In the genomic region with DNA sequence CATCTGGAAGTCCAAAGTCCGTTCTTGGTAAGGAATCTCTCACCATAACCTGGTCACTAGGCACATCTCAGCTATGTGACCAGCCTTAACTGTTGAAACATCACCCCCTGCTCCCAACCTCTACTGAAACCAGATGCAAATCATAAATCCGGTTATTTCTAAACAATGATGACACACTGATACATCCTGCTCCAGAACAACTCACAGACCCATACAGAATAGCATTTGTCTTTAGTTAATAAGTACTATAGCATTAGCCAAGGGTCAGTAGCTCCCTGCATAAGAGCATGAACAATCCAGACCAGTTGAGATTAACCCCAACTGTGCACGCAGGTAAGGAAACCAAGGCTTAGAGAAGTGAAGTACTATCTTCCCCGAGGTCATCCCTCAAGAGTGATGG, we compare ENCODE assay signal across 22 cellular contexts. TPM values are rescaled to one million over a fixed set of nuclear protein-coding genes. Genes with fewer than 3 reads are reported as not detected.
DNase-seq lines count a peak whose midpoint lies in the region; ATAC-seq, FAIRE-seq and TF ChIP-seq lines count a peak whose summit lies in the region.
"Had no signal": no experiment of that assay in that cellular context is flagged by ENCODE, and none has a peak within 500 bp of the region (broad histone marks: within the 10 kb centered on the region; RNA-seq: fewer than 3 reads in every experiment).

No MANE protein-coding gene starts in this region.

- CTCF ChIA-PET in GM12878 (lab: Yijun Ruan, JAX): interaction anchor here (0.6 to 0.8 kb wide), 2 partner anchors 290 to 900 kb away, joined by 3 read pairs; no protein-coding TSS in a partner anchor

- peak; percentile 58 for ATAC-seq in GM18498 (IDR thresholded peaks at IDR 0.05; ENCODE audit: unreplicated experiment)
- peak; percentile 46 for ATAC-seq in GM21367 (IDR thresholded peaks at IDR 0.05; ENCODE audit: unreplicated experiment)
- ATAC-seq in HG03097 (IDR thresholded peaks at IDR 0.05; ENCODE audit: low FRiP score, unreplicated experiment): peak; percentile 48
- peak; percentile 72 for ATAC-seq in GM12878
- ATAC-seq in heart left ventricle: no peak
- no peak for ATAC-seq in GM18907 (IDR thresholded peaks at IDR 0.05; ENCODE audit: unreplicated experiment)
- ATAC-seq: stimulated activated naive CD8-positive, alpha-beta T cell treated with anti-CD3 and anti-CD28 coated beads, Interleukin-15, amount 100 ng/mL, for 72 hours had no signal

- in situ Hi-C loops in GM12878 (cut with MboI): loop anchor here (10.0 kb wide), 3 partner anchors 894 to 1314 kb away; no protein-coding TSS in a partner anchor

- TF ChIP-seq RAD21 in GM12878 (IDR thresholded peaks at IDR 0.05; ENCODE audit: insufficient read depth, low read depth, low read length): no peak

- no peak for FAIRE-seq in GM12878 (lab: Jason Lieb, UNC)
- FAIRE-seq: colon, H1 had no signal

- TF ChIP-seq EP300 in GM12878 (IDR thresholded peaks at IDR 0.05; ENCODE audit: borderline replicate concordance in 1 of 2, control insufficient read depth in 1 of 2, low read depth in 2 of 2, low read length in 2 of 2): no peak

- no TSS peak for BruUV-seq in GM12878 (replicated peaks; lab: Mats Ljungman, UMichigan)

- H4K20me1 ChIP-seq in GM12878 (ENCODE audit: control insufficient read depth, insufficient read depth): no peaks in the 10 kb centered on the region

- H3K4me1 ChIP-seq in GM12878 (ENCODE audit: control insufficient read depth, insufficient read depth, low read length) (peaks cover 4% of the 10 kb centered on the region; the same call in 1 of the 2 replicates), heart left ventricle (peaks cover 0 to 4% (median 0%) of the 10 kb centered on the region in 12 donors)
- H3K4me1 ChIP-seq: ascending aorta, prostate gland, vagina had no signal

- no peak overlapping the region for H3K4me3 ChIP-seq in GM12878
- no peak overlapping the region for H3K4me3 ChIP-seq in heart left ventricle
- H3K4me3 ChIP-seq: ascending aorta, prostate gland, vagina had no signal

- H3K27me3 ChIP-seq in GM12878 (replicated peaks in 1 of 2; ENCODE audit: control insufficient read depth in 2 of 2, insufficient read depth in 2 of 2, low read length in 1 of 2) (no peaks in the 10 kb centered on the region), heart left ventricle (peaks cover 0 to 3% (median 0%) of the 10 kb centered on the region in 9 donors)
- H3K27me3 ChIP-seq: ascending aorta, vagina had no signal

- no peak overlapping the region for H3K27ac ChIP-seq in GM12878 (ENCODE audit: control insufficient read depth, insufficient read depth)
- no peak overlapping the region for H3K27ac ChIP-seq in heart left ventricle
- H3K27ac ChIP-seq: ascending aorta, prostate gland, vagina, WERI-Rb-1 had no signal

- H3K9me3 ChIP-seq in GM12878 (replicated peaks; ENCODE audit: control insufficient read depth, insufficient read depth, low read length) (no peaks in the 10 kb centered on the region), heart left ventricle (no peaks in the 10 kb centered on the region)
- H3K9me3 ChIP-seq: ascending aorta, prostate gland, vagina had no signal

- TF ChIP-seq CTCF in GM12878 (IDR thresholded peaks at IDR 0.05 in 2 of 3, conservative IDR thresholded peaks at IDR 0.05 in 1 of 3; ENCODE audit: control insufficient read depth in 2 of 3, extremely low read depth in 1 of 3, insufficient read depth in 1 of 3, low read depth in 3 of 3, low read length in 3 of 3): no peak
- TF ChIP-seq CTCF in heart left ventricle (IDR thresholded peaks at IDR 0.05): no peak

- H2AFZ ChIP-seq in GM12878 (ENCODE audit: control insufficient read depth, low read depth, low read length): no peak overlapping the region

- RAD21 ChIA-PET in GM12878 (lab: Charles Lee; ENCODE audit: unreplicated experiment): interaction anchor here (1.3 to 1.5 kb wide), 2 partner anchors 75 to 76 kb away, joined by 4 to 5 read pairs; no protein-coding TSS in a partner anchor

- H3K79me2 ChIP-seq in GM12878 (ENCODE audit: control insufficient read depth, insufficient read depth, low read length): no peaks in the 10 kb centered on the region

- POLR2A ChIA-PET in GM12878 (lab: Charles Lee): no interaction called here

- no peak overlapping the region for H3K9ac ChIP-seq in GM12878 (ENCODE audit: control insufficient read depth, insufficient read depth, low read length)

- H3K4me2 ChIP-seq in GM12878 (ENCODE audit: control insufficient read depth, insufficient read depth): no peak overlapping the region

- 6% methylated on average over 4 of the region's 4 CpGs for WGBS in GM12878 (ENCODE audit: insufficient coverage, insufficient replicate concordance, low lambda C conversion rate, missing lambda C conversion rate)
- WGBS in heart left ventricle, 4 donors: 76 to 86% (median 78%) methylated on average over 4 of the region's 4 CpGs

- DNase-seq in GM12878 (ENCODE audit: low read depth, low spot score): no peak
- DNase-seq in heart left ventricle: no peak
- DNase-seq in cortex of kidney (lab: John Stamatoyannopoulos, UW): no peak
- DNase-seq in NCI-H2081 (lab: John Stamatoyannopoulos, UW): no peak
- DNase-seq: activated effector memory CD4-positive, alpha-beta T cell treated with Interleukin-2 at 50 U/mL for 16 hours; EL; head of caudate nucleus; islet precursor cell; NCI-H774; nephron progenitor cell; stimulated activated naive CD8-positive, alpha-beta T cell treated with anti-CD3 and anti-CD28 coated beads, Interleukin-15, amount 100 ng/mL, for 72 hours; T-helper 1 cell; WERI-Rb-1 had no signal

- SMC1A ChIA-PET in GM12878 (lab: Charles Lee; ENCODE audit: uncharacterized antibody, unreplicated experiment): interaction anchor here (0.8 to 1.2 kb wide), 3 partner anchors 9 to 65 kb away, joined by 3 read pairs; no protein-coding TSS in a partner anchor

- H3K36me3 ChIP-seq in GM12878 (ENCODE audit: control insufficient read depth in 2 of 2, insufficient read depth in 2 of 2, low read length in 1 of 2) (no peaks in the 10 kb centered on the region), heart left ventricle (no peaks in the 10 kb centered on the region)
- H3K36me3 ChIP-seq: ascending aorta, prostate gland, vagina, WERI-Rb-1 had no signal

- TF ChIP-seq POLR2A in GM12878 (IDR thresholded peaks at IDR 0.05; ENCODE audit: low read depth, low read length) (no peak), heart left ventricle (IDR thresholded peaks at IDR 0.05) (no peak)

- intact Hi-C loops in GM12878 (cut with micrococcal nuclease; ENCODE audit: unreplicated experiment) (loop anchor here (5.0 to 10.0 kb wide), 4 partner anchors 707 to 1314 kb away; no protein-coding TSS in a partner anchor), heart left ventricle (cut with DNase I) (loop anchor here (5.0 to 10.0 kb wide), 10 partner anchors 714 to 1194 kb away; no protein-coding TSS in a partner anchor)

TF ChIP-seq in GM12878, 131 proteins besides CTCF, POLR2A, EP300 and RAD21 (continues in another document):
- no peak for TF ChIP-seq STAT3 (IDR thresholded peaks at IDR 0.05; ENCODE audit: low read depth, low read length)
- TF ChIP-seq, protein P1, sequence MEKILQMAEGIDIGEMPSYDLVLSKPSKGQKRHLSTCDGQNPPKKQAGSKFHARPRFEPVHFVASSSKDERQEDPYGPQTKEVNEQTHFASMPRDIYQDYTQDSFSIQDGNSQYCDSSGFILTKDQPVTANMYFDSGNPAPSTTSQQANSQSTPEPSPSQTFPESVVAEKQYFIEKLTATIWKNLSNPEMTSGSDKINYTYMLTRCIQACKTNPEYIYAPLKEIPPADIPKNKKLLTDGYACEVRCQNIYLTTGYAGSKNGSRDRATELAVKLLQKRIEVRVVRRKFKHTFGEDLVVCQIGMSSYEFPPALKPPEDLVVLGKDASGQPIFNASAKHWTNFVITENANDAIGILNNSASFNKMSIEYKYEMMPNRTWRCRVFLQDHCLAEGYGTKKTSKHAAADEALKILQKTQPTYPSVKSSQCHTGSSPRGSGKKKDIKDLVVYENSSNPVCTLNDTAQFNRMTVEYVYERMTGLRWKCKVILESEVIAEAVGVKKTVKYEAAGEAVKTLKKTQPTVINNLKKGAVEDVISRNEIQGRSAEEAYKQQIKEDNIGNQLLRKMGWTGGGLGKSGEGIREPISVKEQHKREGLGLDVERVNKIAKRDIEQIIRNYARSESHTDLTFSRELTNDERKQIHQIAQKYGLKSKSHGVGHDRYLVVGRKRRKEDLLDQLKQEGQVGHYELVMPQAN (conservative IDR thresholded peaks at IDR 0.05): no peak

RNA-seq across cellular contexts. Expression of a gene that starts 38.0 kb away (rescaled TPM):
- 29.9 and 30.1 TPM in 2 replicates for total RNA-seq in GM12878 (2013; cell fraction: nucleolus; rRNA removed)
- total RNA-seq in GM12878 (2014; rRNA removed) (13.6 and 14.2 TPM in 2 replicates), GM12878 (2014; rRNA removed; fragmentation: Illumina TruSeq; extraction: Trizol) (15.0 and 15.4 TPM in 2 replicates), GM12878 (2021) (11.4 and 14.0 TPM in 2 replicates), heart left ventricle (10 to 100 TPM; 13.2 to 22.5 (median 18.8) TPM)
- polyA plus RNA-seq in GM12878 (2011; ENCODE audit: low read depth): 4.2 TPM
- polyA plus RNA-seq in GM12878 (2011; rRNA removed) (19.8 and 20.7 TPM in 2 replicates), GM12878 (2014; fragmentation: Illumina TruSeq; extraction: Trizol) (12.5 and 17.9 TPM in 2 replicates), GM12878 (2014; fragmentation: Nextera tagmentation; extraction: Ambion mirVana) (1 to 10 TPM; 3.6 to 4.7 TPM), GM12878 (2014; rRNA removed) (8.7 and 10.2 TPM in 2 replicates), GM12878 (2016; fragmentation: Nextera tagmentation; extraction: Ambion mirVana) (1 to 10 TPM; 8.9 to 9.0 TPM), heart left ventricle (10 to 100 TPM; 11.1 to 14.2 TPM)
- 9.4 and 10.5 TPM in 2 replicates for polyA plus RNA-seq in GM12878 (2011; cell fraction: cytosol; rRNA removed)
- 19.0 and 23.7 TPM in 2 replicates for polyA plus RNA-seq in GM12878 (2011; cell fraction: nucleus; rRNA removed)
- polyA plus RNA-seq in GM12878 (2012): 5.4 and 6.0 TPM in 2 replicates
- polyA minus RNA-seq in GM12878 (2011; rRNA and poly(A)+ RNA removed): 18.3 and 32.6 TPM in 2 replicates
- polyA minus RNA-seq in GM12878 (2011; cell fraction: cytosol; rRNA and poly(A)+ RNA removed): 7.1 and 7.9 TPM in 2 replicates
- polyA minus RNA-seq in GM12878 (2011; cell fraction: nucleus; rRNA and poly(A)+ RNA removed): 16.7 and 23.9 TPM in 2 replicates

Comparison
In these comparisons a context has a peak if more than half of its experiments do, and no peak if none do; other contexts are left out.
1. ATAC-seq: peak in GM18498 (single experiment), GM21367 (single experiment), HG03097 (single experiment) and GM12878 (single experiment); none in heart left ventricle (0 of 4) and GM18907 (single experiment).